Comparison of ENCODE assay signal across 1 cellular context in the genomic region with DNA sequence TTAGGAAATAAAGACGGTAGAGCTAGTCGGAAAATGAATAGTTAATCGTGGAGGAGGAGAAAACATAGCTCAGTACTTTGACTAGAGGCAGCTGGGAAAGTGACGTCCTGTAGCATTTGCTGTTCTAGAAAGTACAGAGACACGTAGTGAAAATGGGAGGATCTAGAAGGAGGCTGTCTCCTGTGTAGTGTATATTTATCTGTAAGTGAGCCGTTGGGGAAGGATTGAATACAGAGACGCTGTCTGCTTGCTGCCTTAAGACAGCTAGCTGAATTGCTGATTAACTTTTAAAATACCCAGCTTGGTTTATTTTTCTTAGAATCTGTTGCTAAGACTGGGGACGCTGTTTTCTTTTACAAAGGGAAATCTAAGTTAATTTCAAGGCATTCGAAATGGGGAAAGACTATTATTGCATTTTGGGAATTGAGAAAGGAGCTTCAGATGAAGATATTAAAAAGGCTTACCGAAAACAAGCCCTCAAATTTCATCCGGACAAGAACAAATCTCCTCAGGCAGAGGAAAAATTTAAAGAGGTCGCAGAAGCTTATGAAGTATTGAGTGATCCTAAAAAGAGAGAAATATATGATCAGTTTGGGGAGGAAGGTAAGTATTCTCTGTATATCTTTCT.
TF ChIP-seq lines count a peak whose summit lies in the region.

Gene DNAJB4, plus strand, starts transcription at position 221 of the 628 bp plus-strand sequence. Its CDS starts 172 bp downstream, at position 393.

TF ChIP-seq in K562, 482 proteins besides CTCF, POLR2A, EP300 and RAD21 (continued from another document and continues in another):
- TF ChIP-seq FOXK2 (conservative IDR thresholded peaks at IDR 0.05 in 1 of 2, IDR thresholded peaks at IDR 0.05 in 1 of 2; ENCODE audit: low read depth in 2 of 2) (peak; percentile 80 to 83), DNMT1 (IDR thresholded peaks at IDR 0.05) (peak; percentile 75; the same call in 1 of the 2 replicates), FOXM1 (IDR thresholded peaks at IDR 0.05; ENCODE audit: low read depth) (peak; percentile 55; the same call in 1 of the 2 replicates), FOXM1 (CRISPR knock-in tag; IDR thresholded peaks at IDR 0.05; ENCODE audit: low read depth) (no peak), BRD9 (IDR thresholded peaks at IDR 0.05; ENCODE audit: low read depth, partially characterized antibody) (peak; percentile 49), SIN3A (IDR thresholded peaks at IDR 0.05; ENCODE audit: borderline replicate concordance in 2 of 2, control insufficient read depth in 1 of 2, low read depth in 2 of 2, low read length in 2 of 2) (peak; percentile 29 to 47; a peak in 1 of 4 replicates), IRF2 (CRISPR knock-in tag; IDR thresholded peaks at IDR 0.05) (no peak), SP1 (CRISPR knock-in tag; IDR thresholded peaks at IDR 0.05) (0 out of 2 replicates have a peak, but pooled peaks have one; percentile 25), NFRKB (IDR thresholded peaks at IDR 0.05; ENCODE audit: low read depth) (peak; percentile 65; the same call in 1 of the 2 replicates), LARP7 (IDR thresholded peaks at IDR 0.05) (peak; percentile 69; the same call in 1 of the 2 replicates), HDAC1 (IDR thresholded peaks at IDR 0.05) (0 out of 4 replicates have a peak, but pooled peaks of 1 of the 2 experiments have one; percentile 24), PHF8 (IDR thresholded peaks at IDR 0.05; ENCODE audit: borderline replicate concordance, low read length) (peak; percentile 53), ATF7 (IDR thresholded peaks at IDR 0.05) (peak; percentile 87; the same call in 1 of the 2 replicates), ARNT (IDR thresholded peaks at IDR 0.05) (peak in 1 of 2 experiments; percentile 100; a peak in 2 of 4 replicates), MTA3 (IDR thresholded peaks at IDR 0.05; ENCODE audit: borderline replicate concordance) (peak; percentile 93; the same call in 1 of the 2 replicates), ZNF24 (IDR thresholded peaks at IDR 0.05) (peak; percentile 29; the same call in 1 of the 2 replicates), JUND (IDR thresholded peaks at IDR 0.05; ENCODE audit: borderline replicate concordance, low read depth, low read length) (peak; percentile 66), JUND (tag; IDR thresholded peaks at IDR 0.05; ENCODE audit: borderline replicate concordance, low read depth, low read length) (peak; percentile 60; the same call in 1 of the 3 replicates), ZBTB11 (CRISPR knock-in tag; IDR thresholded peaks at IDR 0.05) (0 out of 6 replicates have a peak, but pooled peaks of 1 of the 3 experiments have one; percentile 3), NBN (IDR thresholded peaks at IDR 0.05; ENCODE audit: low read depth) (0 out of 2 replicates have a peak, but pooled peaks have one; percentile 6), ZNF561 (CRISPR knock-in tag; conservative IDR thresholded peaks at IDR 0.05) (no peak), BRCA1 (IDR thresholded peaks at IDR 0.05) (no peak), BRCA1 (CRISPR knock-in tag; IDR thresholded peaks at IDR 0.05) (no peak), CREB3L1 (IDR thresholded peaks at IDR 0.05; ENCODE audit: borderline replicate concordance, low read depth) (peak; percentile 65; the same call in 1 of the 2 replicates), GTF2A2 (tag; IDR thresholded peaks at IDR 0.05) (no peak), ZNF639 (CRISPR knock-in tag; conservative IDR thresholded peaks at IDR 0.05 in 1 of 2, IDR thresholded peaks at IDR 0.05 in 1 of 2) (peak in 1 of 2 experiments; percentile 34; a peak in 1 of 4 replicates), HNRNPLL (IDR thresholded peaks at IDR 0.05; ENCODE audit: low read depth, low read length, poor library complexity, severe bottlenecking) (no peak), SMAD3 (CRISPR knock-in tag; conservative IDR thresholded peaks at IDR 0.05) (no peak), IRF1 (CRISPR knock-in tag; IDR thresholded peaks at IDR 0.05; ENCODE audit: borderline replicate concordance) (no peak), ZNF436 (CRISPR knock-in tag; IDR thresholded peaks at IDR 0.05) (peak; percentile 47; the same call in 1 of the 2 replicates), GTF2E2 (tag; IDR thresholded peaks at IDR 0.05) (peak; percentile 99), FOXA3 (CRISPR knock-in tag; conservative IDR thresholded peaks at IDR 0.05 in 1 of 2, IDR thresholded peaks at IDR 0.05 in 1 of 2) (0 out of 4 replicates have a peak, but pooled peaks of 1 of the 2 experiments have one; percentile 5), CC2D1A (IDR thresholded peaks at IDR 0.05) (0 out of 2 replicates have a peak, but pooled peaks have one; percentile 37), POLR2B (IDR thresholded peaks at IDR 0.05; ENCODE audit: low read depth, partially characterized antibody) (peak; percentile 73), NFIC (IDR thresholded peaks at IDR 0.05) (peak; percentile 2; the same call in 1 of the 2 replicates), ZNF589 (CRISPR knock-in tag; IDR thresholded peaks at IDR 0.05; ENCODE audit: low read depth) (peak; percentile 14; the same call in 1 of the 2 replicates), CREB5 (CRISPR knock-in tag; IDR thresholded peaks at IDR 0.05) (0 out of 2 replicates have a peak, but pooled peaks have one; percentile 37), SNIP1 (IDR thresholded peaks at IDR 0.05; ENCODE audit: low read depth) (0 out of 2 replicates have a peak, but pooled peaks have one; percentile 6), TAF9B (IDR thresholded peaks at IDR 0.05; ENCODE audit: partially characterized antibody) (peak; percentile 69), YY1 (IDR thresholded peaks at IDR 0.05; ENCODE audit: borderline replicate concordance in 1 of 3, control insufficient read depth in 1 of 3, extremely low read depth in 1 of 3, insufficient read depth in 3 of 3, insufficient read length in 1 of 3, insufficient replicate concordance in 2 of 3, low read depth in 1 of 3, low read length in 2 of 3) (peak in 1 of 3 experiments; percentile 65), CHD1 (IDR thresholded peaks at IDR 0.05; ENCODE audit: low read length) (peak; percentile 87), POLR3A (IDR thresholded peaks at IDR 0.05; ENCODE audit: borderline replicate concordance, extremely low read depth, insufficient read depth, insufficient read length) (no peak), ELF2 (CRISPR knock-in tag; IDR thresholded peaks at IDR 0.05) (peak; percentile 65; the same call in 1 of the 2 replicates), ATF1 (CRISPR knock-in tag; IDR thresholded peaks at IDR 0.05) (no peak), ATF1 (tag; IDR thresholded peaks at IDR 0.05) (peak; percentile 93)
- TF ChIP-seq, protein P1, sequence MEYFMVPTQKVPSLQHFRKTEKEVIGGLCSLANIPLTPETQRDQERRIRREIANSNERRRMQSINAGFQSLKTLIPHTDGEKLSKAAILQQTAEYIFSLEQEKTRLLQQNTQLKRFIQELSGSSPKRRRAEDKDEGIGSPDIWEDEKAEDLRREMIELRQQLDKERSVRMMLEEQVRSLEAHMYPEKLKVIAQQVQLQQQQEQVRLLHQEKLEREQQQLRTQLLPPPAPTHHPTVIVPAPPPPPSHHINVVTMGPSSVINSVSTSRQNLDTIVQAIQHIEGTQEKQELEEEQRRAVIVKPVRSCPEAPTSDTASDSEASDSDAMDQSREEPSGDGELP (CRISPR knock-in tag; IDR thresholded peaks at IDR 0.05; ENCODE audit: borderline replicate concordance), result peak; percentile 21; the same call in 1 of the 2 replicates
- TF ChIP-seq, protein P2, sequence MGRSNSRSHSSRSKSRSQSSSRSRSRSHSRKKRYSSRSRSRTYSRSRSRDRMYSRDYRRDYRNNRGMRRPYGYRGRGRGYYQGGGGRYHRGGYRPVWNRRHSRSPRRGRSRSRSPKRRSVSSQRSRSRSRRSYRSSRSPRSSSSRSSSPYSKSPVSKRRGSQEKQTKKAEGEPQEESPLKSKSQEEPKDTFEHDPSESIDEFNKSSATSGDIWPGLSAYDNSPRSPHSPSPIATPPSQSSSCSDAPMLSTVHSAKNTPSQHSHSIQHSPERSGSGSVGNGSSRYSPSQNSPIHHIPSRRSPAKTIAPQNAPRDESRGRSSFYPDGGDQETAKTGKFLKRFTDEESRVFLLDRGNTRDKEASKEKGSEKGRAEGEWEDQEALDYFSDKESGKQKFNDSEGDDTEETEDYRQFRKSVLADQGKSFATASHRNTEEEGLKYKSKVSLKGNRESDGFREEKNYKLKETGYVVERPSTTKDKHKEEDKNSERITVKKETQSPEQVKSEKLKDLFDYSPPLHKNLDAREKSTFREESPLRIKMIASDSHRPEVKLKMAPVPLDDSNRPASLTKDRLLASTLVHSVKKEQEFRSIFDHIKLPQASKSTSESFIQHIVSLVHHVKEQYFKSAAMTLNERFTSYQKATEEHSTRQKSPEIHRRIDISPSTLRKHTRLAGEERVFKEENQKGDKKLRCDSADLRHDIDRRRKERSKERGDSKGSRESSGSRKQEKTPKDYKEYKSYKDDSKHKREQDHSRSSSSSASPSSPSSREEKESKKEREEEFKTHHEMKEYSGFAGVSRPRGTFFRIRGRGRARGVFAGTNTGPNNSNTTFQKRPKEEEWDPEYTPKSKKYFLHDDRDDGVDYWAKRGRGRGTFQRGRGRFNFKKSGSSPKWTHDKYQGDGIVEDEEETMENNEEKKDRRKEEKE (IDR thresholded peaks at IDR 0.05; ENCODE audit: borderline replicate concordance in 1 of 2, control insufficient read depth in 1 of 2, low read depth in 2 of 2, low read length in 1 of 2), result 0 out of 4 replicates have a peak, but pooled peaks of 1 of the 2 experiments have one; percentile 84
- TF ChIP-seq, protein P3, sequence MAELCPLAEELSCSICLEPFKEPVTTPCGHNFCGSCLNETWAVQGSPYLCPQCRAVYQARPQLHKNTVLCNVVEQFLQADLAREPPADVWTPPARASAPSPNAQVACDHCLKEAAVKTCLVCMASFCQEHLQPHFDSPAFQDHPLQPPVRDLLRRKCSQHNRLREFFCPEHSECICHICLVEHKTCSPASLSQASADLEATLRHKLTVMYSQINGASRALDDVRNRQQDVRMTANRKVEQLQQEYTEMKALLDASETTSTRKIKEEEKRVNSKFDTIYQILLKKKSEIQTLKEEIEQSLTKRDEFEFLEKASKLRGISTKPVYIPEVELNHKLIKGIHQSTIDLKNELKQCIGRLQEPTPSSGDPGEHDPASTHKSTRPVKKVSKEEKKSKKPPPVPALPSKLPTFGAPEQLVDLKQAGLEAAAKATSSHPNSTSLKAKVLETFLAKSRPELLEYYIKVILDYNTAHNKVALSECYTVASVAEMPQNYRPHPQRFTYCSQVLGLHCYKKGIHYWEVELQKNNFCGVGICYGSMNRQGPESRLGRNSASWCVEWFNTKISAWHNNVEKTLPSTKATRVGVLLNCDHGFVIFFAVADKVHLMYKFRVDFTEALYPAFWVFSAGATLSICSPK (IDR thresholded peaks at IDR 0.05; ENCODE audit: borderline replicate concordance), result no peak
